In genomic region chr1:51728611-51729155, GRCh38 we compare ENCODE assay signal across 8 cellular contexts.
DNase-seq lines count a peak whose midpoint lies in the region; ATAC-seq and TF ChIP-seq lines count a peak whose summit lies in the region.

No MANE protein-coding gene starts in this region.

- H3K9ac ChIP-seq in iPS-15b (ENCODE audit: low read depth, low read length): peak overlapping the region; percentile 93
- no peak overlapping the region for H3K9ac ChIP-seq in stomach smooth muscle (ENCODE audit: low read length in 2 of 2)

- peaks cover 48% of the 10 kb centered on the region for H3K4me1 Mint-ChIP-seq in activated B cell treated with CpG ODN at 0.5 μM for 24 hours

- ATAC-seq in activated B cell treated with CpG ODN at 0.5 μM for 24 hours (ENCODE audit: low read depth): no peak

- peak overlapping the region; percentile 87 for H3K27ac Mint-ChIP-seq in activated B cell treated with CpG ODN at 0.5 μM for 24 hours

- H3K9me3 ChIP-seq in iPS-15b (ENCODE audit: control insufficient read depth, insufficient read depth, low read length) (no peaks in the 10 kb centered on the region), stomach smooth muscle (ENCODE audit: control insufficient read depth in 2 of 2, low read length in 2 of 2) (no peaks in the 10 kb centered on the region)

- POLR2A ChIA-PET in activated B cell treated with CpG ODN at 0.5 μM for 24 hours (lab: Charles Lee): interaction anchor here (0.6 to 2.5 kb wide), 11 partner anchors 10 to 768 kb away, joined by 3 to 15 read pairs (median 4); partner anchors contain the start of gene EPS15

- DNase-seq in NCI-H2107 treated with DMSO at 0.1 percent for 48 hours (lab: John Stamatoyannopoulos, UW; ENCODE audit: unreplicated experiment) (peak; percentile 35), NCI-H2107 (lab: John Stamatoyannopoulos, UW) (no peak), activated B cell treated with CpG ODN at 0.5 μM for 24 hours (no peak), HCEC 1CT (no peak), GF-D8 (lab: John Stamatoyannopoulos, UW) (no peak), GOT3 (lab: John Stamatoyannopoulos, UW) (no peak)

- H3K4me3 ChIP-seq in iPS-15b (ENCODE audit: low read depth, low read length): peak overlapping the region; percentile 91
- H3K4me3 ChIP-seq in stomach smooth muscle (ENCODE audit: low read length in 2 of 2): peak overlapping the region; percentile 56 to 77

- intact Hi-C loops in activated B cell treated with CpG ODN at 0.5 μM for 24 hours (cut with micrococcal nuclease): loop anchor here (1.0 to 10.0 kb wide), 5 partner anchors 39 to 494 kb away; partner anchors contain the start of genes EPS15, NRDC, OSBPL9 and RNF11

- peak overlapping the region; percentile 95 for H3K4me3 Mint-ChIP-seq in activated B cell treated with CpG ODN at 0.5 μM for 24 hours

- H3K36me3 Mint-ChIP-seq in activated B cell treated with CpG ODN at 0.5 μM for 24 hours (ENCODE audit: low read depth): peaks cover 1% of the 10 kb centered on the region

- H3K36me3 ChIP-seq in iPS-15b (ENCODE audit: control insufficient read depth, insufficient read depth, low read length) (no peaks in the 10 kb centered on the region), stomach smooth muscle (ENCODE audit: control insufficient read depth in 2 of 2, insufficient read depth in 2 of 2, low read length in 2 of 2) (no peaks in the 10 kb centered on the region)

- H3K4me1 ChIP-seq in iPS-15b (ENCODE audit: control insufficient read depth, insufficient read depth, low read length) (peaks cover 7% of the 10 kb centered on the region), stomach smooth muscle (ENCODE audit: control insufficient read depth, insufficient read depth, low read length) (peaks cover 13% of the 10 kb centered on the region)

- no peaks in the 10 kb centered on the region for H3K27me3 Mint-ChIP-seq in activated B cell treated with CpG ODN at 0.5 μM for 24 hours

- no peak for TF ChIP-seq CTCF in activated B cell treated with CpG ODN at 0.5 μM for 24 hours (IDR thresholded peaks at IDR 0.05)

- H3K27me3 ChIP-seq in iPS-15b (ENCODE audit: control insufficient read depth, insufficient read depth, low read length) (no peaks in the 10 kb centered on the region), stomach smooth muscle (ENCODE audit: control insufficient read depth in 1 of 2, insufficient read depth in 2 of 2, low read length in 2 of 2) (peaks cover 0 to 3% of the 10 kb centered on the region in 2 donors)

- H3K27ac ChIP-seq in stomach smooth muscle (ENCODE audit: low read length): no peak overlapping the region

- CTCF ChIA-PET in activated B cell treated with CpG ODN at 0.5 μM for 24 hours (lab: Charles Lee): interaction anchor here (1.3 kb wide), 1 partner anchor 40 kb away, joined by 7 read pairs; no protein-coding TSS in a partner anchor

- H3K9me3 Mint-ChIP-seq in activated B cell treated with CpG ODN at 0.5 μM for 24 hours: no peaks in the 10 kb centered on the region
